Comparison of ENCODE assay signal across 12 cellular contexts in genomic region chr10:48667960-48668541, GRCh38. TPM values are rescaled to one million over a fixed set of nuclear protein-coding genes. Genes with fewer than 3 reads are reported as not detected.
DNase-seq lines count a peak whose midpoint lies in the region; ATAC-seq and TF ChIP-seq lines count a peak whose summit lies in the region.
"Had no signal": no experiment of that assay in that cellular context is flagged by ENCODE, and none has a peak within 500 bp of the region (broad histone marks: within the 10 kb centered on the region; RNA-seq: fewer than 3 reads in every experiment).

No MANE protein-coding gene starts in this region.

- peak overlapping the region; percentile 40 to 83 (median 67) for H3K4me3 Mint-ChIP-seq in naive B cell
- H3K4me3 Mint-ChIP-seq in CD8-positive, alpha-beta T cell = no peak overlapping the region

- H3K27me3 ChIP-seq in CD8-positive, alpha-beta T cell (ENCODE audit: insufficient read depth, low read length) = no peaks in the 10 kb centered on the region
- H3K27me3 ChIP-seq in ascending aorta = no peaks in the 10 kb centered on the region
- H3K27me3 ChIP-seq: testis had no signal

- peaks cover 44 to 81% (median 73%) of the 10 kb centered on the region in 3 donors for H3K4me1 Mint-ChIP-seq in naive B cell
- H3K4me1 Mint-ChIP-seq in CD8-positive, alpha-beta T cell (ENCODE audit: low read depth) = no peaks in the 10 kb centered on the region

- POLR2A ChIA-PET in CD8-positive, alpha-beta T cell (lab: Charles Lee) = no interaction called here

- H3K9me3 ChIP-seq in CD8-positive, alpha-beta T cell (ENCODE audit: low read length) = no peaks in the 10 kb centered on the region
- no peaks in the 10 kb centered on the region for H3K9me3 ChIP-seq in ascending aorta
- H3K9me3 ChIP-seq: testis had no signal

- peaks cover 0 to 14% (median 5%) of the 10 kb centered on the region in 7 donors for H3K9me3 Mint-ChIP-seq in naive B cell
- peaks cover 4% of the 10 kb centered on the region for H3K9me3 Mint-ChIP-seq in CD8-positive, alpha-beta T cell

- TF ChIP-seq CTCF in CD8-positive, alpha-beta T cell (IDR thresholded peaks at IDR 0.05) = no peak
- TF ChIP-seq CTCF in ascending aorta (IDR thresholded peaks at IDR 0.05) = no peak

- intact Hi-C loops in CD8-positive, alpha-beta T cell (cut with DNase I, micrococcal nuclease) = loop anchor here in 1 of 2 experiments (5.0 kb wide), 1 partner anchor 51 kb away; no protein-coding TSS in a partner anchor
- intact Hi-C loops in ascending aorta (cut with DNase I) = no loop called here

- H3K4me3 ChIP-seq in CD8-positive, alpha-beta T cell (ENCODE audit: low read depth, low read length) = no peak overlapping the region
- no peak overlapping the region for H3K4me3 ChIP-seq in ascending aorta
- H3K4me3 ChIP-seq: testis had no signal

- no peak overlapping the region for H3K27ac ChIP-seq in CD8-positive, alpha-beta T cell (ENCODE audit: low read depth, low read length)
- H3K27ac ChIP-seq in ascending aorta = no peak overlapping the region
- H3K27ac ChIP-seq: testis had no signal

- no peaks in the 10 kb centered on the region for H3K4me1 ChIP-seq in CD8-positive, alpha-beta T cell (ENCODE audit: insufficient read depth, low read length)
- no peaks in the 10 kb centered on the region for H3K4me1 ChIP-seq in ascending aorta
- H3K4me1 ChIP-seq: testis had no signal

- CTCF ChIA-PET in CD8-positive, alpha-beta T cell (lab: Charles Lee) = interaction anchor here (1.5 kb wide), 1 partner anchor 9 kb away, joined by 3 read pairs; no protein-coding TSS in a partner anchor

- no peaks in the 10 kb centered on the region for H3K27me3 Mint-ChIP-seq in naive B cell
- no peaks in the 10 kb centered on the region for H3K27me3 Mint-ChIP-seq in CD8-positive, alpha-beta T cell (ENCODE audit: low read depth)

- no peaks in the 10 kb centered on the region for H3K36me3 ChIP-seq in CD8-positive, alpha-beta T cell (ENCODE audit: insufficient read depth, low read length)
- H3K36me3 ChIP-seq in ascending aorta = no peaks in the 10 kb centered on the region

- ATAC-seq in GM18520 (IDR thresholded peaks at IDR 0.05; ENCODE audit: unreplicated experiment) (peak; percentile 26), GM21786 (IDR thresholded peaks at IDR 0.05; ENCODE audit: unreplicated experiment) (peak; percentile 46), naive B cell (ENCODE audit: low read depth in 2 of 2) (peak; percentile 53 to 55)
- ATAC-seq in CD8-positive, alpha-beta T cell = no peak

- peaks cover 0 to 7% of the 10 kb centered on the region in 2 donors for H3K36me3 Mint-ChIP-seq in naive B cell
- H3K36me3 Mint-ChIP-seq in CD8-positive, alpha-beta T cell = no peaks in the 10 kb centered on the region

- DNase-seq in Kasumi-1 (lab: John Stamatoyannopoulos, UW) = peak; percentile 63 to 77
- peak; percentile 93 for DNase-seq in naive B cell
- no peak for DNase-seq in NCI-H2029 treated with DMSO at 0.1 percent for 48 hours (lab: John Stamatoyannopoulos, UW)
- no peak for DNase-seq in activated T-cell treated with anti-CD3 and anti-CD28 coated beads for 4 hours
- DNase-seq in CD8-positive, alpha-beta T cell = no peak
- DNase-seq in ascending aorta (ENCODE audit: low spot score in 2 of 2) = no peak
- DNase-seq: SHP77, small intestine, testis had no signal

- H3K27ac Mint-ChIP-seq in naive B cell = peak overlapping the region; percentile 99 to 100 (median 100)
- H3K27ac Mint-ChIP-seq in CD8-positive, alpha-beta T cell = no peak overlapping the region
- H3K27ac Mint-ChIP-seq: activated T-helper 2 cell treated with anti-CD3 and anti-CD28 coated beads, Interferon-gamma antibody, Interleukin-2, Interleukin-4, amounts not matched to agents 10 μg/mL and 5 μg/mL and 100 μg/mL, durations not matched to agents 14 hours and 24 hours and 36 hours had no signal

RNA-seq across cellular contexts. Expression of gene WDFY4, which starts 16.6 kb away (rescaled TPM):
- 10 to 100 TPM; 46.5 to 98.0 (median 80.0) TPM for polyA plus RNA-seq in naive B cell (ENCODE audit: low read depth in 6 of 6)
- total RNA-seq in CD8-positive, alpha-beta T cell = 1 to 10 TPM; 1.9 to 2.0 TPM
- 33.8 TPM for total RNA-seq in ascending aorta

Comparison
In these comparisons a context has a peak if more than half of its experiments do, and no peak if none do; other contexts are left out.
1. DNase-seq: peak in Kasumi-1 (2 of 2) and naive B cell (single experiment); none in NCI-H2029 treated with DMSO at 0.1 percent for 48 hours (single experiment), activated T-cell treated with anti-CD3 and anti-CD28 coated beads for 4 hours (single experiment), CD8-positive, alpha-beta T cell (0 of 7) and ascending aorta (0 of 2).
2. RNA of gene WDFY4, which starts 16.6 kb away (total RNA-seq): 33.8 TPM in ascending aorta (single experiment); 1.9 to 2.0 TPM in CD8-positive, alpha-beta T cell; every median in the first group is over 10 times any median in the second.